18 cellular contexts compared by ENCODE assay signal in genomic region chr3:170740285-170740684, GRCh38.
DNase-seq lines count a peak whose midpoint lies in the region; ATAC-seq and TF ChIP-seq lines count a peak whose summit lies in the region.
"Had no signal": no experiment of that assay in that cellular context is flagged by ENCODE, and none has a peak within 500 bp of the region (broad histone marks: within the 10 kb centered on the region; RNA-seq: fewer than 3 reads in every experiment).

No MANE protein-coding gene starts in this region.

- peak overlapping the region; percentile 68 for H3K4me2 ChIP-seq in skeletal muscle satellite cell (ENCODE audit: low read length)
- H3K4me2 ChIP-seq: KMS-11 had no signal

- peak overlapping the region; percentile 79 for H3K9ac ChIP-seq in skeletal muscle satellite cell (ENCODE audit: low read depth, low read length)
- H3K9ac ChIP-seq: KMS-11 had no signal

- H3K4me3 ChIP-seq in RWPE2 (ENCODE audit: severe bottlenecking) (no peak overlapping the region), foreskin fibroblast (ENCODE audit: low read depth in 1 of 2, low read length in 2 of 2) (peak overlapping the region; percentile 28 to 35), skeletal muscle satellite cell (ENCODE audit: low read length) (peak overlapping the region; percentile 47), aorta (ENCODE audit: low read length in 2 of 2) (no peak overlapping the region)
- H3K4me3 ChIP-seq: sigmoid colon, upper lobe of left lung had no signal

- intact Hi-C loops in aorta (cut with DNase I): loop anchor here in 1 of 2 donors (10.0 kb wide), 1 partner anchor 125 kb away; no protein-coding TSS in a partner anchor

- ATAC-seq in RWPE2 (ENCODE audit: low read depth) (no peak), HG03139 (IDR thresholded peaks at IDR 0.05; ENCODE audit: unreplicated experiment) (no peak), HG03439 (IDR thresholded peaks at IDR 0.05; ENCODE audit: unreplicated experiment) (no peak), HG03342 (IDR thresholded peaks at IDR 0.05; ENCODE audit: unreplicated experiment) (no peak), aorta (ENCODE audit: low FRiP score) (no peak)
- ATAC-seq: activated CD4-positive, CD25-positive, alpha-beta regulatory T cell treated with anti-CD3 and anti-CD28 coated beads, Interleukin-2, amount 50 U/mL, for 24 hours had no signal

- DNase-seq in G401 (ENCODE audit: low spot score) (peak; percentile 45), RWPE2 (ENCODE audit: low spot score) (no peak), foreskin fibroblast (no peak), aorta (no peak)
- DNase-seq: activated effector memory CD4-positive, alpha-beta T cell treated with Interleukin-2 at 50 U/mL for 16 hours; CD4-positive, alpha-beta T cell; mesendoderm; NCI-H345; SHP77 treated with DMSO at 0.1 percent for 48 hours; sigmoid colon; stimulated activated CD4-positive, alpha-beta T cell treated with anti-CD3 and anti-CD28 coated beads, Interleukin-4, amount 100 ng/mL, for 4 hours; upper lobe of left lung had no signal

- H3K27ac ChIP-seq in RWPE2 (ENCODE audit: poor library complexity, severe bottlenecking): peak overlapping the region; percentile 91
- peak overlapping the region in 1 of 2 donors; percentile 22 for H3K27ac ChIP-seq in aorta (ENCODE audit: low read depth in 1 of 2, low read length in 2 of 2)
- H3K27ac ChIP-seq: KMS-11, upper lobe of left lung had no signal

- H3K4me1 ChIP-seq in RWPE2 (ENCODE audit: insufficient read depth, poor library complexity, severe bottlenecking): peaks cover 26% of the 10 kb centered on the region
- peaks cover 53% of the 10 kb centered on the region for H3K4me1 ChIP-seq in skeletal muscle satellite cell (ENCODE audit: control insufficient read depth, insufficient read depth, low read length)
- H3K4me1 ChIP-seq in aorta (ENCODE audit: control insufficient read depth in 1 of 2, insufficient read depth in 2 of 2, low read length in 2 of 2): peaks cover 2 to 5% of the 10 kb centered on the region in 2 donors
- H3K4me1 ChIP-seq: sigmoid colon, upper lobe of left lung had no signal

- H3K36me3 ChIP-seq in RWPE2 (ENCODE audit: low read depth) (no peaks in the 10 kb centered on the region), skeletal muscle satellite cell (ENCODE audit: insufficient read depth, low read length) (no peaks in the 10 kb centered on the region), aorta (ENCODE audit: control insufficient read depth in 1 of 2, insufficient read depth in 2 of 2, low read length in 1 of 2) (no peaks in the 10 kb centered on the region)
- H3K36me3 ChIP-seq: sigmoid colon, upper lobe of left lung had no signal

- in situ Hi-C loops in G401 (cut with HindIII; ENCODE audit: low sequenced_read_pairs): no loop called here

- WGBS in aorta, 2 donors: 71 to 76% methylated on average over 3 of the region's 3 CpGs

- TF ChIP-seq CTCF in RWPE2 (IDR thresholded peaks at IDR 0.05; ENCODE audit: poor library complexity, severe bottlenecking) (no peak), foreskin fibroblast (IDR thresholded peaks at IDR 0.05; ENCODE audit: low read depth, low read length) (no peak)

- no peaks in the 10 kb centered on the region for H3K27me3 ChIP-seq in RWPE2 (ENCODE audit: insufficient read depth, poor library complexity, severe bottlenecking)
- H3K27me3 ChIP-seq in skeletal muscle satellite cell (ENCODE audit: control insufficient read depth, insufficient read depth, low read length): no peaks in the 10 kb centered on the region
- H3K27me3 ChIP-seq in aorta (ENCODE audit: control insufficient read depth in 1 of 2, insufficient read depth in 2 of 2, low read length in 1 of 2): no peaks in the 10 kb centered on the region
- H3K27me3 ChIP-seq: sigmoid colon, upper lobe of left lung had no signal

- H3K9me3 ChIP-seq in RWPE2 (ENCODE audit: severe bottlenecking) (no peaks in the 10 kb centered on the region), skeletal muscle satellite cell (replicated peaks; ENCODE audit: low read length) (no peaks in the 10 kb centered on the region), aorta (ENCODE audit: control insufficient read depth, low read length) (no peaks in the 10 kb centered on the region)
- H3K9me3 ChIP-seq: sigmoid colon, upper lobe of left lung had no signal

Comparison
In these comparisons a context has a peak if more than half of its experiments do, and no peak if none do; other contexts are left out.
1. H3K4me3 ChIP-seq: peak in foreskin fibroblast (2 of 2) and skeletal muscle satellite cell (single experiment); none in RWPE2 (single experiment) and aorta (0 of 2).